ENCODE assay signal across 7 cellular contexts in the genomic region with DNA sequence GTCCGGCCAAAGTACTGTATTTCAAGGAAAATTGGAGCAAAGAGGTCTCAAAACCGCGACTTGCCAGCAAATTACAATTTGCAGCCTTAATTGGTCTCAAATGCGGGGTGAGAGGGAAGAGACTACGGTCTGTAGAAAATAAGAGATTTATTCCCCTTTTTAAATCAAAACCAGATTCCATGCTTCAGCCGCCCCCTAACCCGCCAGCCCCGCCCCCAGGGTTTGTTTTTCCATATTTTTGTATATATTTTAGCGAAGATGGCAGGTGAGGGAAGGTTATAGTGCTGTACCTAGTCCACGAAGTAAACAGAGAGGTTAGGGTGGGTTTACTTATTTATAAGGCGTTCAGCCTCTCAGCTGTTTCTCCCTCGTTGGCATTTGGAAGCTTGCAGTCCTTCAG. TPM values are rescaled to one million over a fixed set of nuclear protein-coding genes. Genes with fewer than 3 reads are reported as not detected.
DNase-seq lines count a peak whose midpoint lies in the region; TF ChIP-seq lines count a peak whose summit lies in the region.

No MANE protein-coding gene starts in this region.

- H3K4me3 ChIP-seq in WERI-Rb-1 (ENCODE audit: low read depth, low read length): peak overlapping the region; percentile 87
- peak overlapping the region; percentile 60 to 91 (median 83) for H3K4me3 ChIP-seq in skin epidermis

- peak overlapping the region; percentile 99 for H3K4me3 Mint-ChIP-seq in HFFc6
- H3K4me3 Mint-ChIP-seq in glutamatergic neuron (ENCODE audit: unreplicated experiment): peak overlapping the region; percentile 93

- no peak overlapping the region for H3K27ac ChIP-seq in WERI-Rb-1
- peak overlapping the region in 20 of 21 experiments; percentile 32 to 99 (median 90) for H3K27ac ChIP-seq in skin epidermis

- H3K9me3 ChIP-seq in WERI-Rb-1 (ENCODE audit: severe bottlenecking): peaks cover 2% of the 10 kb centered on the region

- TF ChIP-seq CTCF in HFFc6 (IDR thresholded peaks at IDR 0.05) (no peak), WERI-Rb-1 (IDR thresholded peaks at IDR 0.05; ENCODE audit: low read depth, low read length) (no peak), glutamatergic neuron (IDR thresholded peaks at IDR 0.05; ENCODE audit: partially characterized antibody, unreplicated experiment) (no peak)

- H3K4me1 Mint-ChIP-seq in HFFc6 (ENCODE audit: low read depth): peaks cover 27% of the 10 kb centered on the region
- peaks cover 7% of the 10 kb centered on the region for H3K4me1 Mint-ChIP-seq in glutamatergic neuron (ENCODE audit: low read depth, unreplicated experiment)

- H3K36me3 Mint-ChIP-seq in HFFc6 (ENCODE audit: low read depth) (no peaks in the 10 kb centered on the region), glutamatergic neuron (ENCODE audit: unreplicated experiment) (no peaks in the 10 kb centered on the region)

- H3K9me3 Mint-ChIP-seq in HFFc6 (no peaks in the 10 kb centered on the region), glutamatergic neuron (ENCODE audit: unreplicated experiment) (peaks cover 13% of the 10 kb centered on the region)

- peaks cover 3% of the 10 kb centered on the region; the same call in 1 of the 2 replicates for H3K27me3 Mint-ChIP-seq in HFFc6 (ENCODE audit: insufficient read depth)
- peaks cover 18% of the 10 kb centered on the region for H3K27me3 Mint-ChIP-seq in glutamatergic neuron (ENCODE audit: unreplicated experiment)

- no peak for DNase-seq in HFFc6
- no peak for DNase-seq in WERI-Rb-1
- DNase-seq in glutamatergic neuron: no peak
- no peak for DNase-seq in effector CD4-positive, alpha-beta T cell
- DNase-seq in ureter (ENCODE audit: low spot score): no peak
- DNase-seq in RKO (ENCODE audit: low spot score): no peak

- H3K27ac Mint-ChIP-seq in HFFc6 (peak overlapping the region; percentile 86), glutamatergic neuron (ENCODE audit: unreplicated experiment) (no peak overlapping the region)

- H3K27me3 ChIP-seq in WERI-Rb-1 (ENCODE audit: insufficient read depth, low read depth, severe bottlenecking): no peaks in the 10 kb centered on the region

- peaks cover 7% of the 10 kb centered on the region; the same call in 1 of the 2 replicates for H3K36me3 ChIP-seq in WERI-Rb-1

RNA-seq across cellular contexts. Expression of a gene that starts 1.0 kb away (rescaled TPM):
- total RNA-seq in HFFc6 (2021; fragmentation: NEBNext Ultra II Directional; extraction: Animal tissue kit (Norgen Biotek cat#: 25700)): 100 to 1,000 TPM in 3 of 6 experiments, 10 to 100 TPM in 3; 73.2 to 113 (median 96.6) TPM
- total RNA-seq in glutamatergic neuron (ENCODE audit: unreplicated experiment): 14.5 TPM
- 283 TPM for total RNA-seq in ureter
